26 cellular contexts compared by ENCODE assay signal in the genomic region with DNA sequence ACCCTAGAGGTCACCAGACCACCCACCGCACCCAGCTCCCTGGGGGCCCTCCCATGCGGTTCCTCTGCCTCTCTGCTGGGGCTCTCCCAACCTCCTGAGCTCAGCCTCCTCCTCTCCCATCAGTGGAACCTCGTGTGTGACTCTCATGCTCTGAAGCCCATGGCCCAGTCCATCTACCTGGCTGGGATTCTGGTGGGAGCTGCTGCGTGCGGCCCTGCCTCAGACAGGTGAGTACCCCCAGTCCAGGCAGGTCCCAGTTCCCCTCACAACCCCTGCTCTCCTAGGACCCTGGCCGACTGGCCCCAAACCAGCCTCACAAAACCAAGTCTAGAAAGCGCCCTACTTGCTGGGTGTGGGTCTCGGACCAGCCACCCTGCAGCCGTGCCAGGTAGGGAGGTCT. TPM values are rescaled to one million over a fixed set of nuclear protein-coding genes. Genes with fewer than 3 reads are reported as not detected.
"Had no signal": no experiment of that assay in that cellular context is flagged by ENCODE, and none has a peak within 500 bp of the region (broad histone marks: within the 10 kb centered on the region; RNA-seq: fewer than 3 reads in every experiment).

No MANE protein-coding gene starts in this region.

- H3K4me1 ChIP-seq: breast epithelium had no signal

- H3K36me3 ChIP-seq: breast epithelium had no signal

- ATAC-seq: activated CD8-positive, alpha-beta memory T cell treated with anti-CD3 and anti-CD28 coated beads, Interleukin-2, amount 10 ng/mL, durations not matched to agents 7 days and 5 days; K562; T-helper 17 cell; WTC11 had no signal

- FAIRE-seq: K562 had no signal

- H3K4me1 Mint-ChIP-seq: activated CD4-positive, alpha-beta T cell treated with anti-CD3 and anti-CD28 coated beads, Interleukin-2, amount 10 ng/mL, durations not matched to agents 24 days and 14 days; activated CD8-positive, alpha-beta memory T cell treated with anti-CD3 and anti-CD28 coated beads, Interleukin-2, amount 10 ng/mL, durations not matched to agents 7 days and 5 days; activated naive CD4-positive, alpha-beta T cell treated with anti-CD3 and anti-CD28 coated beads, Interleukin-2, amount 50 U/mL, for 24 hours; T-helper 17 cell; WTC11 had no signal

- H3K27me3 Mint-ChIP-seq: activated naive CD4-positive, alpha-beta T cell treated with anti-CD3 and anti-CD28 coated beads, Interleukin-2, amount 50 U/mL, for 24 hours; T-helper 17 cell had no signal

- H3K27ac Mint-ChIP-seq: activated CD4-positive, alpha-beta T cell treated with anti-CD3 and anti-CD28 coated beads, Interleukin-2, amount 10 ng/mL, durations not matched to agents 24 days and 14 days; activated CD8-positive, alpha-beta memory T cell treated with anti-CD3 and anti-CD28 coated beads, Interleukin-2, amount 10 ng/mL, durations not matched to agents 7 days and 5 days; activated naive CD4-positive, alpha-beta T cell treated with anti-CD3 and anti-CD28 coated beads, Interleukin-2, amount 50 U/mL, for 24 hours; activated T-cell treated with anti-CD3 and anti-CD28 coated beads, Interleukin-2, amount 50 U/mL, for 24 hours; activated T-helper 1 cell treated with anti-CD3 and anti-CD28 coated beads, Interleukin-12 subunit alpha, Interleukin-12 subunit beta, Interleukin-2, Interleukin-4 antibody, amounts not matched to agents 30 ng/mL and 10 ng/mL and 1 ng/mL, durations not matched to agents 14 hours and 24 hours and 36 hours; T-helper 17 cell; WTC11 had no signal

- H3K27me3 ChIP-seq: breast epithelium had no signal

- H3K27ac ChIP-seq: breast epithelium had no signal

- H3K36me3 Mint-ChIP-seq: activated CD8-positive, alpha-beta memory T cell treated with anti-CD3 and anti-CD28 coated beads, Interleukin-2, amount 10 ng/mL, durations not matched to agents 7 days and 5 days had no signal

- H3K4me3 Mint-ChIP-seq: activated CD4-positive, alpha-beta T cell treated with anti-CD3 and anti-CD28 coated beads, Interleukin-2, amount 10 ng/mL, durations not matched to agents 24 days and 14 days; activated CD8-positive, alpha-beta memory T cell treated with anti-CD3 and anti-CD28 coated beads, Interleukin-2, amount 10 ng/mL, durations not matched to agents 7 days and 5 days; activated naive CD4-positive, alpha-beta T cell treated with anti-CD3 and anti-CD28 coated beads, Interleukin-2, amount 50 U/mL, for 24 hours; activated T-cell treated with anti-CD3 and anti-CD28 coated beads, Interleukin-2, amount 50 U/mL, for 24 hours; activated T-helper 1 cell treated with anti-CD3 and anti-CD28 coated beads, Interleukin-12 subunit alpha, Interleukin-12 subunit beta, Interleukin-2, Interleukin-4 antibody, amounts not matched to agents 30 ng/mL and 10 ng/mL and 1 ng/mL, durations not matched to agents 14 hours and 24 hours and 36 hours; T-helper 17 cell; WTC11 had no signal

- H3K4me3 ChIP-seq: breast epithelium, K562 had no signal

- DNase-seq: activated CD4-positive, alpha-beta T cell treated with anti-CD3 and anti-CD28 coated beads for 1 hour; activated CD4-positive, alpha-beta T cell treated with anti-CD3 and anti-CD28 coated beads, Interleukin-2, amount 10 ng/mL, durations not matched to agents 24 days and 14 days; activated CD4-positive, alpha-beta T cell treated with anti-CD3 and anti-CD28 coated beads, Interleukin-2, amount 50 U/mL, for 48 hours; activated CD8-positive, alpha-beta memory T cell treated with anti-CD3 and anti-CD28 coated beads, Interleukin-2, amount 10 ng/mL, durations not matched to agents 7 days and 5 days; activated effector memory CD4-positive, alpha-beta T cell treated with Interleukin-2 at 50 U/mL for 16 hours; activated naive CD4-positive, alpha-beta T cell; activated T-cell treated with anti-CD3 and anti-CD28 coated beads, Interleukin-2, amount 50 U/mL, for 24 hours; Karpas-422; MM.1S; NCI-H1105; NCI-H1436; NCI-H1694 treated with DMSO at 0.1 percent for 48 hours; NCI-H2029 treated with DMSO at 0.1 percent for 48 hours; NCI-H345; NCI-H510A; NCI-H526 treated with DMSO at 0.1 percent for 48 hours; NCI-H82; OCI-M1; SHP77 treated with DMSO at 0.1 percent for 48 hours; T-helper 17 cell; T-helper 9 cell had no signal

RNA-seq across cellular contexts. Expression of a gene that starts 1.6 kb away (rescaled TPM):
- total RNA-seq: activated CD4-positive, alpha-beta T cell treated with anti-CD3 and anti-CD28 coated beads, Interleukin-2, amount 10 ng/mL, durations not matched to agents 24 days and 14 days; activated CD8-positive, alpha-beta memory T cell treated with anti-CD3 and anti-CD28 coated beads, Interleukin-2, amount 10 ng/mL, durations not matched to agents 7 days and 5 days; activated T-helper 1 cell treated with anti-CD3 and anti-CD28 coated beads, Interleukin-12 subunit alpha, Interleukin-12 subunit beta, Interleukin-2, Interleukin-4 antibody, amounts not matched to agents 30 ng/mL and 10 ng/mL and 1 ng/mL, durations not matched to agents 14 hours and 24 hours and 36 hours; breast epithelium; K562; T-helper 17 cell; WTC11 had no signal
- polyA plus RNA-seq: K562 had no signal

RNA-seq across cellular contexts. Expression of a gene that starts 36.9 kb away (rescaled TPM):
- total RNA-seq: activated CD4-positive, alpha-beta T cell treated with anti-CD3 and anti-CD28 coated beads, Interleukin-2, amount 10 ng/mL, durations not matched to agents 24 days and 14 days; activated CD8-positive, alpha-beta memory T cell treated with anti-CD3 and anti-CD28 coated beads, Interleukin-2, amount 10 ng/mL, durations not matched to agents 7 days and 5 days; activated T-helper 1 cell treated with anti-CD3 and anti-CD28 coated beads, Interleukin-12 subunit alpha, Interleukin-12 subunit beta, Interleukin-2, Interleukin-4 antibody, amounts not matched to agents 30 ng/mL and 10 ng/mL and 1 ng/mL, durations not matched to agents 14 hours and 24 hours and 36 hours; breast epithelium; K562; T-helper 17 cell; WTC11 had no signal
